In the genomic region with DNA sequence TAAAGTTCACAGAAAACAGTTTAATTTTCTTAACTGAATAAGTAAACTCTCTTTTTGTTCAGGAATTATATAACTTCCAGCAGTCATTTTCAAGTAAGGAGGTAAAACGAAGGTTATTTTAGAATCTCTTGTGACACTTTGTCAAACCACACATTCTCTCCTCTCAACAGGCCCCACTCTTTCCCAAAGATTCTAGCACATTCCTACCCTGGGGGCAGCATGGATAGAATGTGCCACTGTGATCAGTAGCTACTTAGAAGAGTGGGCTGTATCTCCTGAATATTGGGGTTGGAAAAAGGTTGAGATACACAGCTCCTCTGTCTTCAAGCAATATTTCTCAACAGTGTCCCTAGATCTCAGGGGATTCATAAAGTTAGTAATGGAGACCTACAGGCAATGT, we compare ENCODE assay signal across 24 cellular contexts.
"Had no signal": no experiment of that assay in that cellular context is flagged by ENCODE, and none has a peak within 500 bp of the region (broad histone marks: within the 10 kb centered on the region; RNA-seq: fewer than 3 reads in every experiment).

No MANE protein-coding gene starts in this region.

- ATAC-seq: K562, SK-N-SH treated with all-trans-retinoic acid at 6 μM for 48 hours had no signal

- H3K27me3 ChIP-seq: SJCRH30 had no signal

- H3K4me1 Mint-ChIP-seq: IgD-negative memory B cell had no signal

- H3K4me3 Mint-ChIP-seq: IgD-negative memory B cell had no signal

- H3K4me2 ChIP-seq: KMS-11 had no signal

- DNase-seq: Kasumi-1, MV-4-11, NCI-H1092, NCI-H1105 treated with DMSO at 0.1 percent for 48 hours, NCI-H1417 treated with DMSO at 0.1 percent for 48 hours, NCI-H146, NCI-H1694 treated with DMSO at 0.1 percent for 48 hours, NCI-H1930, NCI-H2081, NCI-H2171, NCI-H226, NCI-H446, NCI-H510A, NCI-H524 treated with DMSO at 0.1 percent for 48 hours, NCI-H69, NCI-H774, Right ventricle myocardium superior, RPMI8226, SJCRH30 had no signal

- H3K4me1 ChIP-seq: SJCRH30 had no signal

- H3K36me3 Mint-ChIP-seq: IgD-negative memory B cell had no signal

- H3K9ac ChIP-seq: KMS-11 had no signal

- H3K4me3 ChIP-seq: K562, SJCRH30 had no signal

- H3K36me3 ChIP-seq: SJCRH30 had no signal

- H3K27ac Mint-ChIP-seq: IgD-negative memory B cell had no signal

- H3K27ac ChIP-seq: HL-60, KMS-11, SJCRH30 had no signal
